In genomic region chr1:228979325-228979699, GRCh38 we compare ENCODE assay signal across 18 cellular contexts.
"Had no signal": no experiment of that assay in that cellular context is flagged by ENCODE, and none has a peak within 500 bp of the region (broad histone marks: within the 10 kb centered on the region; RNA-seq: fewer than 3 reads in every experiment).

No MANE protein-coding gene starts in this region.

- DNase-seq: activated CD4-positive, alpha-beta T cell treated with anti-CD3 and anti-CD28 coated beads, Interleukin-2, amount 10 ng/mL, durations not matched to agents 7 days and 5 days; activated CD4-positive, CD25-positive, alpha-beta regulatory T cell treated with anti-CD3 and anti-CD28 coated beads, Interleukin-2, amount 50 U/mL, for 72 hours; activated CD8-positive, alpha-beta T cell treated with anti-CD3 and anti-CD28 coated beads for 36 hours; activated gamma-delta T cell treated with Interleukin-2 at 50 U/mL for 16 hours; activated T-cell treated with anti-CD3 and anti-CD28 coated beads, Interleukin-2, amount 50 U/mL, for 1 hour; brain microvascular endothelial cell; central memory CD4-positive, alpha-beta T cell; effector memory CD4-positive, alpha-beta T cell; foreskin keratinocyte; hippocampal formation; naive B cell; spleen; stimulated activated CD4-positive, alpha-beta T cell treated with anti-CD3 and anti-CD28 coated beads, Interleukin-4, amount 100 ng/mL, for 24 hours; stimulated activated naive CD4-positive, alpha-beta T cell treated with Interleukin-2 at 50 U/mL for 16 hours had no signal

- H3K9me3 ChIP-seq: adrenal gland, ascending aorta, spleen, thoracic aorta had no signal

- H3K4me1 ChIP-seq: foreskin keratinocyte had no signal

- H3K4me3 ChIP-seq: adrenal gland, spleen had no signal

- H3K27me3 ChIP-seq: adrenal gland, ascending aorta, brain microvascular endothelial cell, spleen had no signal

- H3K36me3 ChIP-seq: adrenal gland, ascending aorta, brain microvascular endothelial cell, spleen, thoracic aorta had no signal

- ATAC-seq: activated CD8-positive, alpha-beta T cell treated with anti-CD3 and anti-CD28 coated beads for 36 hours; T-cell had no signal

- H3K27ac ChIP-seq: ascending aorta, brain microvascular endothelial cell, foreskin keratinocyte, spleen, thoracic aorta had no signal
